39 cellular contexts compared by ENCODE assay signal in the genomic region with DNA sequence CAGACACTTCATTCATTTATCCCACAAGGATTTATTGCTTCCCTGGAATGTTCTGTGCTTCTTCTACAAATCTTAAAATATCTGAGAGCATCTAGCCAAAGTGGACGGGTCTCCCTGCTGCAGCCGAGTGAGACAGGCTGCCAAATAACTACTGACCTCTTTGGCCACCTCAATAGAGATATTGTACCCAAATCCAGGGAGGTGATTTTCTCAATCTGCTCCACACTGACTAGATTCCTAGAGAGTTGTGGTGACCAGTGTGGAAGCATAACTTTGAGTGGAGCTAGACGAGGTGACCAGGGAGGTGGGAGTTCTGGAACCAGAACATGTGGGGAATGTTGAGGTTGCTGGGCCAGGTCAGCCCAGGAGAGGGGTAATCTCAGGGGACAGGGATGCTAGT.
"Had no signal": no experiment of that assay in that cellular context is flagged by ENCODE, and none has a peak within 500 bp of the region (broad histone marks: within the 10 kb centered on the region; RNA-seq: fewer than 3 reads in every experiment).

No MANE protein-coding gene starts in this region.

- H3K9me3 Mint-ChIP-seq: activated naive CD4-positive, alpha-beta T cell treated with anti-CD3 and anti-CD28 coated beads for 36 hours; activated naive CD4-positive, alpha-beta T cell treated with anti-CD3 and anti-CD28 coated beads, Interleukin-2, amount 10 ng/mL, durations not matched to agents 7 days and 5 days; activated naive CD4-positive, alpha-beta T cell treated with anti-CD3 and anti-CD28 coated beads, Interleukin-2, amount 50 U/mL, for 24 hours; activated naive CD4-positive, alpha-beta T cell treated with anti-CD3 and anti-CD28 coated beads, Interleukin-2, amount 50 U/mL, for 72 hours; activated naive CD8-positive, alpha-beta T cell treated with anti-CD3 and anti-CD28 coated beads for 36 hours; activated naive CD8-positive, alpha-beta T cell treated with anti-CD3 and anti-CD28 coated beads, Interleukin-2, amount 10 ng/mL, durations not matched to agents 7 days and 5 days; activated naive CD8-positive, alpha-beta T cell treated with anti-CD3 and anti-CD28 coated beads, Interleukin-2, amount 50 U/mL, for 24 hours; activated T-cell treated with anti-CD3 and anti-CD28 coated beads, Interleukin-2, amount 50 U/mL, for 24 hours; activated T-cell treated with anti-CD3 and anti-CD28 coated beads, Interleukin-2, amount 50 U/mL, for 4 hours; activated T-cell treated with anti-CD3 and anti-CD28 coated beads, Interleukin-2, amount 50 U/mL, for 72 hours; activated T-helper 1 cell treated with anti-CD3 and anti-CD28 coated beads, Interleukin-12 subunit alpha, Interleukin-12 subunit beta, Interleukin-2, Interleukin-4 antibody, amounts not matched to agents 30 ng/mL and 10 ng/mL and 1 ng/mL, durations not matched to agents 14 hours and 24 hours and 36 hours; activated T-helper 17 cell treated with anti-CD3 and anti-CD28 coated beads, Interleukin-2, amount 50 U/mL, for 72 hours; activated T-helper 2 cell treated with anti-CD3 and anti-CD28 coated beads, Interferon-gamma antibody, Interleukin-2, Interleukin-4, amounts not matched to agents 10 μg/mL and 5 μg/mL and 100 μg/mL, durations not matched to agents 14 hours and 24 hours and 36 hours; central memory CD8-positive, alpha-beta T cell had no signal

- H3K4me3 ChIP-seq: adrenal gland, ascending aorta, body of pancreas, breast epithelium, cardiac muscle cell had no signal

- FAIRE-seq: astrocyte, bronchial epithelial cell had no signal

- H3K36me3 ChIP-seq: adrenal gland, ascending aorta, brain microvascular endothelial cell, breast epithelium, cardiac muscle cell had no signal

- DNase-seq: activated effector memory CD4-positive, alpha-beta T cell treated with anti-CD3 and anti-CD28 coated beads, Interleukin-2, amount 50 U/mL, for 16 hours; activated effector memory CD4-positive, alpha-beta T cell treated with Interleukin-2 at 50 U/mL for 16 hours; activated gamma-delta T cell; activated gamma-delta T cell treated with Interleukin-2 at 50 U/mL for 16 hours; activated naive CD4-positive, alpha-beta T cell; activated naive CD4-positive, alpha-beta T cell treated with anti-CD3 and anti-CD28 coated beads for 36 hours; activated naive CD4-positive, alpha-beta T cell treated with anti-CD3 and anti-CD28 coated beads, Interleukin-2, amount 10 ng/mL, durations not matched to agents 7 days and 5 days; activated naive CD4-positive, alpha-beta T cell treated with anti-CD3 and anti-CD28 coated beads, Interleukin-2, amount 50 U/mL, for 16 hours; activated naive CD4-positive, alpha-beta T cell treated with Interleukin-2 at 50 U/mL for 16 hours; activated naive CD8-positive, alpha-beta T cell treated with anti-CD3 and anti-CD28 coated beads for 36 hours; activated naive CD8-positive, alpha-beta T cell treated with anti-CD3 and anti-CD28 coated beads, Interleukin-2, amount 10 ng/mL, durations not matched to agents 7 days and 5 days; activated naive CD8-positive, alpha-beta T cell treated with anti-CD3 and anti-CD28 coated beads, Interleukin-2, amount 50 U/mL, for 24 hours; activated T-cell treated with anti-CD3 and anti-CD28 coated beads, Interleukin-2, amount 50 U/mL, for 24 hours; activated T-cell treated with anti-CD3 and anti-CD28 coated beads, Interleukin-2, amount 50 U/mL, for 4 hours; activated T-cell treated with anti-CD3 and anti-CD28 coated beads, Interleukin-2, amount 50 U/mL, for 48 hours; activated T-cell treated with anti-CD3 and anti-CD28 coated beads, Interleukin-2, amount 50 U/mL, for 72 hours; adrenal gland; amniotic stem cell; amygdala; anterior cingulate cortex; aorta; body of pancreas; brain microvascular endothelial cell; caudate nucleus; central memory CD4-positive, alpha-beta T cell; cerebellar nuclear complex had no signal

- H3K27me3 ChIP-seq: adrenal gland, ascending aorta, body of pancreas, brain microvascular endothelial cell, breast epithelium had no signal

- H3K4me1 ChIP-seq: adrenal gland, ascending aorta, body of pancreas, breast epithelium had no signal

- H3K36me3 Mint-ChIP-seq: activated naive CD4-positive, alpha-beta T cell treated with anti-CD3 and anti-CD28 coated beads, Interleukin-2, amount 10 ng/mL, durations not matched to agents 7 days and 5 days; activated naive CD4-positive, alpha-beta T cell treated with anti-CD3 and anti-CD28 coated beads, Interleukin-2, amount 50 U/mL, for 24 hours; activated naive CD4-positive, alpha-beta T cell treated with anti-CD3 and anti-CD28 coated beads, Interleukin-2, amount 50 U/mL, for 72 hours; activated naive CD8-positive, alpha-beta T cell; activated naive CD8-positive, alpha-beta T cell treated with anti-CD3 and anti-CD28 coated beads for 36 hours; activated naive CD8-positive, alpha-beta T cell treated with anti-CD3 and anti-CD28 coated beads, Interleukin-2, amount 10 ng/mL, durations not matched to agents 7 days and 5 days; brain had no signal

- H3K4me3 Mint-ChIP-seq: activated naive CD4-positive, alpha-beta T cell treated with anti-CD3 and anti-CD28 coated beads for 36 hours; activated naive CD4-positive, alpha-beta T cell treated with anti-CD3 and anti-CD28 coated beads, Interleukin-2, amount 10 ng/mL, durations not matched to agents 7 days and 5 days; activated naive CD4-positive, alpha-beta T cell treated with anti-CD3 and anti-CD28 coated beads, Interleukin-2, amount 50 U/mL, for 24 hours; activated naive CD8-positive, alpha-beta T cell; activated naive CD8-positive, alpha-beta T cell treated with anti-CD3 and anti-CD28 coated beads for 36 hours; activated naive CD8-positive, alpha-beta T cell treated with anti-CD3 and anti-CD28 coated beads, Interleukin-2, amount 10 ng/mL, durations not matched to agents 7 days and 5 days; activated naive CD8-positive, alpha-beta T cell treated with anti-CD3 and anti-CD28 coated beads, Interleukin-2, amount 50 U/mL, for 24 hours; activated T-cell treated with anti-CD3 and anti-CD28 coated beads, Interleukin-2, amount 50 U/mL, for 24 hours; activated T-cell treated with anti-CD3 and anti-CD28 coated beads, Interleukin-2, amount 50 U/mL, for 4 hours; activated T-cell treated with anti-CD3 and anti-CD28 coated beads, Interleukin-2, amount 50 U/mL, for 72 hours; activated T-helper 1 cell treated with anti-CD3 and anti-CD28 coated beads, Interleukin-12 subunit alpha, Interleukin-12 subunit beta, Interleukin-2, Interleukin-4 antibody, amounts not matched to agents 30 ng/mL and 10 ng/mL and 1 ng/mL, durations not matched to agents 14 hours and 24 hours and 36 hours; activated T-helper 17 cell treated with anti-CD3 and anti-CD28 coated beads, Interleukin-2, amount 50 U/mL, for 72 hours; brain; central memory CD8-positive, alpha-beta T cell had no signal

- H3K9me3 ChIP-seq: adrenal gland, ascending aorta, body of pancreas, breast epithelium had no signal

- H3K27ac Mint-ChIP-seq: activated naive CD4-positive, alpha-beta T cell treated with anti-CD3 and anti-CD28 coated beads for 36 hours; activated naive CD4-positive, alpha-beta T cell treated with anti-CD3 and anti-CD28 coated beads, Interleukin-2, amount 10 ng/mL, durations not matched to agents 7 days and 5 days; activated naive CD4-positive, alpha-beta T cell treated with anti-CD3 and anti-CD28 coated beads, Interleukin-2, amount 50 U/mL, for 24 hours; activated naive CD8-positive, alpha-beta T cell; activated naive CD8-positive, alpha-beta T cell treated with anti-CD3 and anti-CD28 coated beads for 36 hours; activated naive CD8-positive, alpha-beta T cell treated with anti-CD3 and anti-CD28 coated beads, Interleukin-2, amount 10 ng/mL, durations not matched to agents 7 days and 5 days; activated naive CD8-positive, alpha-beta T cell treated with anti-CD3 and anti-CD28 coated beads, Interleukin-2, amount 50 U/mL, for 24 hours; activated T-cell treated with anti-CD3 and anti-CD28 coated beads, Interleukin-2, amount 50 U/mL, for 24 hours; activated T-cell treated with anti-CD3 and anti-CD28 coated beads, Interleukin-2, amount 50 U/mL, for 72 hours; activated T-helper 1 cell treated with anti-CD3 and anti-CD28 coated beads, Interleukin-12 subunit alpha, Interleukin-12 subunit beta, Interleukin-2, Interleukin-4 antibody, amounts not matched to agents 30 ng/mL and 10 ng/mL and 1 ng/mL, durations not matched to agents 14 hours and 24 hours and 36 hours; activated T-helper 17 cell treated with anti-CD3 and anti-CD28 coated beads, Interleukin-2, amount 50 U/mL, for 72 hours; activated T-helper 2 cell treated with anti-CD3 and anti-CD28 coated beads, Interferon-gamma antibody, Interleukin-2, Interleukin-4, amounts not matched to agents 10 μg/mL and 5 μg/mL and 100 μg/mL, durations not matched to agents 14 hours and 24 hours and 36 hours; brain had no signal

- H3K4me1 Mint-ChIP-seq: activated naive CD4-positive, alpha-beta T cell treated with anti-CD3 and anti-CD28 coated beads, Interleukin-2, amount 10 ng/mL, durations not matched to agents 7 days and 5 days; activated naive CD4-positive, alpha-beta T cell treated with anti-CD3 and anti-CD28 coated beads, Interleukin-2, amount 50 U/mL, for 24 hours; activated naive CD8-positive, alpha-beta T cell treated with anti-CD3 and anti-CD28 coated beads for 36 hours; activated naive CD8-positive, alpha-beta T cell treated with anti-CD3 and anti-CD28 coated beads, Interleukin-2, amount 10 ng/mL, durations not matched to agents 7 days and 5 days; activated naive CD8-positive, alpha-beta T cell treated with anti-CD3 and anti-CD28 coated beads, Interleukin-2, amount 50 U/mL, for 24 hours; activated T-helper 17 cell treated with anti-CD3 and anti-CD28 coated beads, Interleukin-2, amount 50 U/mL, for 72 hours; central memory CD8-positive, alpha-beta T cell had no signal

- H3K27me3 Mint-ChIP-seq: activated naive CD4-positive, alpha-beta T cell treated with anti-CD3 and anti-CD28 coated beads, Interleukin-2, amount 50 U/mL, for 24 hours; activated naive CD8-positive, alpha-beta T cell; activated naive CD8-positive, alpha-beta T cell treated with anti-CD3 and anti-CD28 coated beads for 36 hours; activated naive CD8-positive, alpha-beta T cell treated with anti-CD3 and anti-CD28 coated beads, Interleukin-2, amount 50 U/mL, for 24 hours; activated T-helper 17 cell treated with anti-CD3 and anti-CD28 coated beads, Interleukin-2, amount 50 U/mL, for 72 hours; central memory CD8-positive, alpha-beta T cell had no signal

- H3K27ac ChIP-seq: adrenal gland, ascending aorta, body of pancreas, brain microvascular endothelial cell, breast epithelium, cardiac muscle cell had no signal

- ATAC-seq: activated naive CD4-positive, alpha-beta T cell treated with anti-CD3 and anti-CD28 coated beads, Interleukin-2, amount 50 U/mL, for 72 hours; activated naive CD8-positive, alpha-beta T cell treated with anti-CD3 and anti-CD28 coated beads, Interleukin-2, amount 50 U/mL, for 24 hours; activated T-cell treated with anti-CD3 and anti-CD28 coated beads, Interleukin-2, amount 50 U/mL, for 4 hours; activated T-cell treated with anti-CD3 and anti-CD28 coated beads, Interleukin-2, amount 50 U/mL, for 72 hours; activated T-helper 17 cell treated with anti-CD3 and anti-CD28 coated beads, Interleukin-2, amount 50 U/mL, for 72 hours; body of pancreas had no signal
